Comparison of ENCODE assay signal across 8 cellular contexts in the genomic region with DNA sequence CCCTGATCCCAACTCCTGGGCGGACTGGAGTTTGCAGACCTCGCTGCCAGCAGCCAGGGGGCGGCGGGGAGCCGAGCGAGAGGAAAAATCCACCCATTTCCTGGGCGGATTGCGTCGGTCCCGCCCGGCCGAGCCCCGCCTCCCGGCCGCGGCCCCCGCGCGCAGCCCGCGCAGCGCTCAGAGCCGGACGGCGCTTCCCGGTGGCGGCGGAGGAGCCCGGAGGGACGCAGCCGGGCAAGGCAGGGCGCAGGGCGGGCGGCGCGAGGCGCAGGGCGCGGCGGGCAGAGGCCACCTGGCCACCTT. TPM values are rescaled to one million over a fixed set of nuclear protein-coding genes. Genes with fewer than 3 reads are reported as not detected.
DNase-seq lines count a peak whose midpoint lies in the region; ATAC-seq, FAIRE-seq and TF ChIP-seq lines count a peak whose summit lies in the region.

A gene (plus strand): TSS at position 180 of the 303 bp plus-strand sequence. CDS start 322 bp downstream, outside the sequence.

- TF ChIP-seq RAD21 in A549 (conservative IDR thresholded peaks at IDR 0.05 in 1 of 2, IDR thresholded peaks at IDR 0.05 in 1 of 2), result peak; percentile 79

- no peaks in the 10 kb centered on the region for H3K9me3 Mint-ChIP-seq in endothelial cell (ENCODE audit: unreplicated experiment)

- TF ChIP-seq CTCF in A549 (IDR thresholded peaks at IDR 0.05) (peak; percentile 72), GM12873 (IDR thresholded peaks at IDR 0.05; ENCODE audit: insufficient read depth, low read depth, low read length, missing control alignments) (peak; percentile 42), RWPE1 (conservative IDR thresholded peaks at IDR 0.05; ENCODE audit: low read depth) (peak; percentile 78), endothelial cell (IDR thresholded peaks at IDR 0.05; ENCODE audit: unreplicated experiment) (peak; percentile 48)

- H3K27ac ChIP-seq in A549 (peak within 1 kb of the TSS; percentile 4 to 83; a peak in 3 of 6 replicates), RWPE1 (no peak within 1 kb of the TSS), temporal lobe (ENCODE audit: low read depth, low read length) (peak within 1 kb of the TSS; percentile 9)

- H3K4me1 ChIP-seq in A549, result peaks cover 5% of the 10 kb centered on the region; the same call in 2 of the 3 replicates

- H3K9me3 ChIP-seq in A549, result no peaks in the 10 kb centered on the region

- TF ChIP-seq EP300 in A549 (IDR thresholded peaks at IDR 0.05), result no peak

- peak within 1 kb of the TSS; percentile 94 for H3K4me2 ChIP-seq in A549

- WGBS in A549 (ENCODE audit: missing lambda C conversion rate), result 0% methylated on average over 6 of the region's 40 CpGs

- TF ChIP-seq POLR2A in A549 (IDR thresholded peaks at IDR 0.05; ENCODE audit: low read length), result no peak

- peak; percentile 78 to 88 for DNase-seq in A549 (ENCODE audit: low read depth in 1 of 2, low spot score in 1 of 2)
- peak; percentile 92 for DNase-seq in RWPE1 (ENCODE audit: low spot score)
- peak; percentile 83 for DNase-seq in endothelial cell (ENCODE audit: low spot score)
- peak; percentile 64 to 74 for DNase-seq in lung microvascular endothelial cell (ENCODE audit: low read depth in 2 of 2)
- no peak for DNase-seq in NCI-H1048 (lab: John Stamatoyannopoulos, UW)
- no peak for DNase-seq in effector CD4-positive, alpha-beta T cell

- POLR2A ChIA-PET in A549 (lab: Yijun Ruan, JAX) (no interaction called here), RWPE1 (lab: Yijun Ruan, JAX; ENCODE audit: low non-redundant PET) (no interaction called here)

- H3K27ac Mint-ChIP-seq in endothelial cell (ENCODE audit: unreplicated experiment), result no peak within 1 kb of the TSS

- peak; percentile 75 to 88 for ATAC-seq in A549

- H3K36me3 Mint-ChIP-seq in endothelial cell (ENCODE audit: low read depth, unreplicated experiment), result peaks cover 3% of the 10 kb centered on the region

- peaks cover 7% of the 10 kb centered on the region for H3K4me1 Mint-ChIP-seq in endothelial cell (ENCODE audit: unreplicated experiment)

- no peak within 1 kb of the TSS for H3K4me3 Mint-ChIP-seq in endothelial cell (ENCODE audit: unreplicated experiment)

- CTCF ChIA-PET in A549 (lab: Yijun Ruan, JAX) (interaction anchor here (0.6 to 18.8 kb wide), 44 partner anchors 11 to 613 kb away, joined by 3 to 414 read pairs (median 5); no protein-coding TSS in a partner anchor), RWPE1 (lab: Yijun Ruan, JAX) (interaction anchor here (0.6 to 2.6 kb wide), 8 partner anchors 65 to 367 kb away, joined by 3 to 53 read pairs (median 6); no protein-coding TSS in a partner anchor)

- peaks cover 27% of the 10 kb centered on the region for H3K27me3 Mint-ChIP-seq in endothelial cell (ENCODE audit: unreplicated experiment)

- FAIRE-seq in A549 (lab: Jason Lieb, UNC), result no peak

- peak within 1 kb of the TSS; percentile 53 for H3K4me3 ChIP-seq in A549

TF ChIP-seq in A549, 52 proteins besides CTCF, POLR2A, EP300 and RAD21:
- TF ChIP-seq JUNB (IDR thresholded peaks at IDR 0.05) (no peak), SMC3 (IDR thresholded peaks at IDR 0.05) (peak; percentile 93), EHMT2 (IDR thresholded peaks at IDR 0.05; ENCODE audit: low read depth) (no peak)
- TF ChIP-seq, protein P1, sequence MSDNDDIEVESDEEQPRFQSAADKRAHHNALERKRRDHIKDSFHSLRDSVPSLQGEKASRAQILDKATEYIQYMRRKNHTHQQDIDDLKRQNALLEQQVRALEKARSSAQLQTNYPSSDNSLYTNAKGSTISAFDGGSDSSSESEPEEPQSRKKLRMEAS (IDR thresholded peaks at IDR 0.05), result peak; percentile 24; the same call in 1 of the 2 replicates
- TF ChIP-seq, protein P2, sequence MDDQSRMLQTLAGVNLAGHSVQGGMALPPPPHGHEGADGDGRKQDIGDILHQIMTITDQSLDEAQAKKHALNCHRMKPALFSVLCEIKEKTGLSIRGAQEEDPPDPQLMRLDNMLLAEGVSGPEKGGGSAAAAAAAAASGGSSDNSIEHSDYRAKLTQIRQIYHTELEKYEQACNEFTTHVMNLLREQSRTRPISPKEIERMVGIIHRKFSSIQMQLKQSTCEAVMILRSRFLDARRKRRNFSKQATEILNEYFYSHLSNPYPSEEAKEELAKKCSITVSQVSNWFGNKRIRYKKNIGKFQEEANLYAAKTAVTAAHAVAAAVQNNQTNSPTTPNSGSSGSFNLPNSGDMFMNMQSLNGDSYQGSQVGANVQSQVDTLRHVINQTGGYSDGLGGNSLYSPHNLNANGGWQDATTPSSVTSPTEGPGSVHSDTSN (IDR thresholded peaks at IDR 0.05), result no peak

RNA-seq across cellular contexts. Expression of the gene that starts here (rescaled TPM):
- polyA plus RNA-seq in A549 (2011; rRNA removed) (2.7 and 3.6 TPM in 2 replicates), A549 (2017; fragmentation: RNase III; extraction: RNeasy Plus Mini Kit Qiagen cat#74134 plus additional on column Dnase treatment) (8.0 to 11.4 TPM (median 10.5 TPM) in 3 replicates)
- polyA plus RNA-seq in A549 (2012; cell fraction: cytosol; rRNA removed), result 3.2 and 4.3 TPM in 2 replicates
- 3.4 and 3.8 TPM in 2 replicates for polyA plus RNA-seq in A549 (2012; cell fraction: nucleus; rRNA removed)
- polyA minus RNA-seq in A549 (2011; rRNA and poly(A)+ RNA removed), result 1.8 and 2.0 TPM in 2 replicates
- total RNA-seq in endothelial cell (ENCODE audit: unreplicated experiment) (0.74 TPM), lung microvascular endothelial cell (2.4 and 15.3 TPM in 2 replicates), temporal lobe (75.5 TPM)

Comparison
In these comparisons a context has a peak if more than half of its experiments do, and no peak if none do; other contexts are left out.
1. Peak in DNase-seq in endothelial cell; RNA of the gene not detected or under 1 TPM.
2. DNase-seq: peak in A549 (2 of 2), RWPE1 (single experiment) and lung microvascular endothelial cell (2 of 2); none in NCI-H1048 (single experiment) and effector CD4-positive, alpha-beta T cell (single experiment).
3. Peak in every context shown above with its lines, with median percentiles within 50 percentile points of each other: CTCF ChIP-seq.